Comparison of ENCODE assay signal across 2 cellular contexts in genomic region chr11:72625746-72626636, GRCh38.
TF ChIP-seq lines count a peak whose summit lies in the region.

No MANE protein-coding gene starts in this region.

TF ChIP-seq in SK-N-SH, 30 proteins besides CTCF, POLR2A, EP300 and RAD21 (continued from another document):
- TF ChIP-seq TCF12 (IDR thresholded peaks at IDR 0.05) (no peak), PBX3 (IDR thresholded peaks at IDR 0.05) (no peak), CHD2 (IDR thresholded peaks at IDR 0.05; ENCODE audit: low read length, partially characterized antibody) (peak; percentile 58), POLR2AphosphoS5 (IDR thresholded peaks at IDR 0.05; ENCODE audit: low read depth, low read length) (no peak), TEAD4 (IDR thresholded peaks at IDR 0.05; ENCODE audit: borderline replicate concordance, insufficient read depth) (no peak), MXI1 (IDR thresholded peaks at IDR 0.05; ENCODE audit: low read depth, low read length) (peak; percentile 26; the same call in 1 of the 2 replicates), MAX (IDR thresholded peaks at IDR 0.05; ENCODE audit: low read depth) (no peak), ELF1 (IDR thresholded peaks at IDR 0.05) (no peak), SMC3 (IDR thresholded peaks at IDR 0.05; ENCODE audit: low read depth, low read length) (no peak), JUND (IDR thresholded peaks at IDR 0.05) (no peak), SIN3A (IDR thresholded peaks at IDR 0.05; ENCODE audit: borderline replicate concordance, low read depth, low read length) (no peak), YY1 (IDR thresholded peaks at IDR 0.05; ENCODE audit: low read depth) (no peak), FOXJ3 (CRISPR knock-in tag; IDR thresholded peaks at IDR 0.05) (0 out of 2 replicates have a peak, but pooled peaks have one; percentile 77), USF1 (IDR thresholded peaks at IDR 0.05; ENCODE audit: borderline replicate concordance, low read depth) (no peak)
TF ChIP-seq in SK-N-SH: peak in this region for 3.

TF ChIP-seq in SK-N-SH treated with all-trans-retinoic acid at 6 μM for 48 hours, 23 proteins besides CTCF, POLR2A, EP300 and RAD21 (continued from another document):
- TF ChIP-seq TSHZ2 (CRISPR knock-in tag; IDR thresholded peaks at IDR 0.05) = no peak
- no peak for TF ChIP-seq TOX (CRISPR knock-in tag; IDR thresholded peaks at IDR 0.05; ENCODE audit: borderline replicate concordance)
- TF ChIP-seq ZNF8 (CRISPR knock-in tag; IDR thresholded peaks at IDR 0.05) = no peak
- no peak for TF ChIP-seq ZFP30 (CRISPR knock-in tag; IDR thresholded peaks at IDR 0.05)
- TF ChIP-seq PATZ1 (CRISPR knock-in tag; IDR thresholded peaks at IDR 0.05; ENCODE audit: borderline replicate concordance) = no peak
- TF ChIP-seq SNAI2 (CRISPR knock-in tag; IDR thresholded peaks at IDR 0.05) = no peak
- TF ChIP-seq ZNF70 (CRISPR knock-in tag; IDR thresholded peaks at IDR 0.05) = no peak
- no peak for TF ChIP-seq GLIS3 (CRISPR knock-in tag; IDR thresholded peaks at IDR 0.05)
- no peak for TF ChIP-seq TCF4 (CRISPR knock-in tag; IDR thresholded peaks at IDR 0.05; ENCODE audit: borderline replicate concordance)
TF ChIP-seq in SK-N-SH treated with all-trans-retinoic acid at 6 μM for 48 hours: peak in this region for 0.
